Comparison of ENCODE assay signal across 18 cellular contexts in genomic region chr20:23165307-23165750, GRCh38.
DNase-seq lines count a peak whose midpoint lies in the region; ATAC-seq and TF ChIP-seq lines count a peak whose summit lies in the region.
"Had no signal": no experiment of that assay in that cellular context is flagged by ENCODE, and none has a peak within 500 bp of the region (broad histone marks: within the 10 kb centered on the region; RNA-seq: fewer than 3 reads in every experiment).

No MANE protein-coding gene starts in this region.

- H3K4me3 ChIP-seq in GM12864 (ENCODE audit: low read depth, low read length) (no peak overlapping the region), IMR-90 (ENCODE audit: insufficient read depth, low read depth, low read length) (no peak overlapping the region), coronary artery (no peak overlapping the region)
- H3K4me3 ChIP-seq: BLaER1, heart left ventricle, right atrium auricular region, upper lobe of left lung had no signal

- CTCF ChIA-PET in IMR-90 (lab: Yijun Ruan, JAX): no interaction called here

- DNase-seq in GM12864 (ENCODE audit: low read depth) (no peak), IMR-90 (no peak), coronary artery (ENCODE audit: low spot score) (peak; percentile 58), mucosa of gallbladder (ENCODE audit: low spot score) (peak; percentile 74), NCI-H187 treated with DMSO at 0.1 percent for 48 hours (lab: John Stamatoyannopoulos, UW) (no peak), left ventricle myocardium superior (no peak)
- no peak for DNase-seq in activated effector memory CD4-positive, alpha-beta T cell treated with anti-CD3 and anti-CD28 coated beads, Interleukin-2, amount 50 U/mL, for 16 hours
- DNase-seq: activated B cell treated with CpG ODN at 0.5 μM for 24 hours; DMS53; heart left ventricle; stimulated activated CD4-positive, alpha-beta T cell treated with anti-CD3 and anti-CD28 coated beads, Interleukin-4, amount 100 ng/mL, for 1 hour; SW 1271; upper lobe of left lung had no signal

- no peak overlapping the region for H3K23ac ChIP-seq in IMR-90 (ENCODE audit: low read depth, low read length)

- 88% methylated on average over 3 of the region's 12 CpGs; no CpG with 5 or more reads in 1 of the 2 experiments for WGBS in IMR-90 (ENCODE audit: extremely low coverage in 2 of 2, insufficient read length in 1 of 2), 2 experiments

- intact Hi-C loops in IMR-90 (cut with micrococcal nuclease): no loop called here
- intact Hi-C loops in left ventricle myocardium superior (cut with micrococcal nuclease): no loop called here

- H4K8ac ChIP-seq in IMR-90 (ENCODE audit: low read depth in 2 of 2, low read length in 2 of 2): no peak overlapping the region

- H3K36me3 ChIP-seq in IMR-90 (ENCODE audit: control insufficient read depth, insufficient read depth, low read length): no peaks in the 10 kb centered on the region
- H3K36me3 ChIP-seq: BLaER1, heart left ventricle, right atrium auricular region, upper lobe of left lung had no signal

- no peak for ATAC-seq in IMR-90 (ENCODE audit: low read depth)
- ATAC-seq in left ventricle myocardium superior: no peak
- no peak for ATAC-seq in HG03439 (IDR thresholded peaks at IDR 0.05; ENCODE audit: unreplicated experiment)
- ATAC-seq: esophagus mucosa; heart left ventricle; natural killer cell treated with Interleukin-12 subunit alpha and Interleukin-12 subunit beta and Interleukin-15 and Interleukin-18, amount 100 ng/mL, for 72 hours had no signal

- no TSS peak for BruUV-seq in IMR-90 (replicated peaks; lab: Mats Ljungman, UMichigan)

- no peak overlapping the region for H3K56ac ChIP-seq in IMR-90 (ENCODE audit: extremely low read depth, insufficient read depth, low read length)

- no peaks in the 10 kb centered on the region for H3K9me3 ChIP-seq in IMR-90 (ENCODE audit: control insufficient read depth, insufficient read depth, low read length)
- H3K9me3 ChIP-seq: BLaER1, heart left ventricle, right atrium auricular region, upper lobe of left lung had no signal

- no peak overlapping the region for H2BK20ac ChIP-seq in IMR-90 (ENCODE audit: low read depth, low read length)

- no peaks in the 10 kb centered on the region for H3K79me1 ChIP-seq in IMR-90 (ENCODE audit: low read depth in 1 of 2, low read length in 2 of 2)

- H3K18ac ChIP-seq in IMR-90 (ENCODE audit: low read depth, low read length): no peak overlapping the region

- peak overlapping the region; percentile 41 for H2AFZ ChIP-seq in IMR-90 (replicated peaks; ENCODE audit: low read length, poor library complexity)

- POLR2A ChIA-PET in IMR-90 (lab: Charles Lee; ENCODE audit: unreplicated experiment): no interaction called here

- H3K27me3 ChIP-seq in IMR-90 (ENCODE audit: control insufficient read depth, insufficient read depth, low read length): peaks cover 5% of the 10 kb centered on the region
- H3K27me3 ChIP-seq: BLaER1, heart left ventricle, right atrium auricular region, upper lobe of left lung had no signal

- H3K9me1 ChIP-seq in IMR-90 (ENCODE audit: insufficient read depth, low read length): no peaks in the 10 kb centered on the region; the same call in 1 of the 2 replicates

- H4K20me1 ChIP-seq in IMR-90 (ENCODE audit: insufficient read depth, low read length): no peaks in the 10 kb centered on the region
- H4K20me1 ChIP-seq: BLaER1 had no signal

- no peak overlapping the region for H3K4ac ChIP-seq in IMR-90 (ENCODE audit: low read depth, low read length)

- no peak overlapping the region for H4K5ac ChIP-seq in IMR-90 (ENCODE audit: low read depth, low read length)

- H3K14ac ChIP-seq in IMR-90 (replicated peaks; ENCODE audit: low read depth, low read length): no peak overlapping the region

- H3K4me1 ChIP-seq in IMR-90 (ENCODE audit: control insufficient read depth, insufficient read depth, low read length): peaks cover 3% of the 10 kb centered on the region; the same call in 1 of the 2 replicates

- dilution Hi-C loops in IMR-90 (cut with HindIII; ENCODE audit: low sequenced_read_pairs, unreplicated experiment): no loop called here

- H3K4me2 ChIP-seq in IMR-90 (ENCODE audit: low read depth, low read length): no peak overlapping the region
- H3K4me2 ChIP-seq: BLaER1 had no signal

- H4K91ac ChIP-seq in IMR-90 (ENCODE audit: insufficient read depth, low read depth, low read length): no peak overlapping the region

- H2BK15ac ChIP-seq in IMR-90 (ENCODE audit: low read depth, low read length): no peak overlapping the region

- H3K27ac ChIP-seq in IMR-90 (ENCODE audit: insufficient read depth, low read length) (no peak overlapping the region), coronary artery (no peak overlapping the region)
- H3K27ac ChIP-seq: BLaER1, right atrium auricular region, upper lobe of left lung had no signal

- H2AK5ac ChIP-seq in IMR-90 (ENCODE audit: low read depth, low read length): no peak overlapping the region

- TF ChIP-seq RAD21 in IMR-90 (IDR thresholded peaks at IDR 0.05; ENCODE audit: low read length): no peak

- H2BK120ac ChIP-seq in IMR-90 (ENCODE audit: low read depth, low read length): no peak overlapping the region

- no peak overlapping the region for H2BK5ac ChIP-seq in IMR-90 (ENCODE audit: low read depth, low read length, poor library complexity, severe bottlenecking)

- TF ChIP-seq CTCF in GM12864 (IDR thresholded peaks at IDR 0.05; ENCODE audit: low read depth, low read length, missing control alignments) (peak; percentile 7), IMR-90 (conservative IDR thresholded peaks at IDR 0.05; ENCODE audit: low read depth, low read length) (no peak), coronary artery (IDR thresholded peaks at IDR 0.05) (no peak)

- no peak for TF ChIP-seq POLR2A in IMR-90 (IDR thresholded peaks at IDR 0.05; ENCODE audit: low read depth, low read length)

- in situ Hi-C loops in IMR-90 (cut with MboI; ENCODE audit: low sequenced_read_pairs): no loop called here

- H2AK9ac ChIP-seq in IMR-90 (replicated peaks; ENCODE audit: low read depth, low read length, poor library complexity): no peak overlapping the region

- no peak overlapping the region for H3K9ac ChIP-seq in IMR-90 (ENCODE audit: low read depth, low read length)
- H3K9ac ChIP-seq: BLaER1 had no signal

TF ChIP-seq in IMR-90, 13 proteins besides CTCF, POLR2A, EP300 and RAD21:
- no peak for TF ChIP-seq MXI1 (IDR thresholded peaks at IDR 0.05; ENCODE audit: borderline replicate concordance, low read depth, low read length)
- TF ChIP-seq, protein P1, sequence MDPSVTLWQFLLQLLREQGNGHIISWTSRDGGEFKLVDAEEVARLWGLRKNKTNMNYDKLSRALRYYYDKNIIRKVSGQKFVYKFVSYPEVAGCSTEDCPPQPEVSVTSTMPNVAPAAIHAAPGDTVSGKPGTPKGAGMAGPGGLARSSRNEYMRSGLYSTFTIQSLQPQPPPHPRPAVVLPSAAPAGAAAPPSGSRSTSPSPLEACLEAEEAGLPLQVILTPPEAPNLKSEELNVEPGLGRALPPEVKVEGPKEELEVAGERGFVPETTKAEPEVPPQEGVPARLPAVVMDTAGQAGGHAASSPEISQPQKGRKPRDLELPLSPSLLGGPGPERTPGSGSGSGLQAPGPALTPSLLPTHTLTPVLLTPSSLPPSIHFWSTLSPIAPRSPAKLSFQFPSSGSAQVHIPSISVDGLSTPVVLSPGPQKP (IDR thresholded peaks at IDR 0.05; ENCODE audit: borderline replicate concordance, low read depth, low read length): no peak

Comparison
In these comparisons a context has a peak if more than half of its experiments do, and no peak if none do; other contexts are left out.
1. DNase-seq: peak in coronary artery (single experiment) and mucosa of gallbladder (single experiment); none in GM12864 (single experiment), IMR-90 (single experiment), NCI-H187 treated with DMSO at 0.1 percent for 48 hours (single experiment), activated effector memory CD4-positive, alpha-beta T cell treated with anti-CD3 and anti-CD28 coated beads, Interleukin-2, amount 50 U/mL, for 16 hours (single experiment) and left ventricle myocardium superior (single experiment).